ENCODE assay signal across 21 cellular contexts in the genomic region with DNA sequence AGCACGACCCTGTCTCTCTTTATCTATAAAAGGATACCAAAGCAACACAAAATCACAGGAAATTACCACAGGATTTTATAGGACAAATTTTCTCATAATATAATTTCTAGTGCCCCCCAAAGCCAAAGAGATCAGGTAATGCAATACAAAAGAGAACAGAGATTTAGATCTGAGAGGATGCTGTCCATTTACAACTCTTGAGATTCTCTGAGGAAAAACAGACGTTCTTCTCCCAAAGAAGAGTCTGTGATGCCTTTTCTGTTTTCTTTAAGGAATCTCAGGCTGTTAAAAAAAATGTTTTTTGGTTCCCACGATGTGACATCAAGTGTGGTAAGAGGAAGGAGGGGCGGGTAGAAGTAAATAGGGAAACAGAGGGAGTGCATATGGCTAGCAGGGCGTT.
DNase-seq lines count a peak whose midpoint lies in the region; ATAC-seq and TF ChIP-seq lines count a peak whose summit lies in the region.
"Had no signal": no experiment of that assay in that cellular context is flagged by ENCODE, and none has a peak within 500 bp of the region (broad histone marks: within the 10 kb centered on the region; RNA-seq: fewer than 3 reads in every experiment).

No MANE protein-coding gene starts in this region.

- peak overlapping the region; percentile 52; the same call in 1 of the 2 replicates for H2AFZ ChIP-seq in GM23338

- H3K4me2 ChIP-seq in GM23338: no peak overlapping the region
- H3K4me2 ChIP-seq: A549, BLaER1 had no signal

- H3K27ac ChIP-seq in GM23338 (ENCODE audit: low read depth) (no peak overlapping the region), mesodermal cell (ENCODE audit: low read depth, low read length, severe bottlenecking) (peak overlapping the region; percentile 5), upper lobe of left lung (no peak overlapping the region)
- H3K27ac ChIP-seq: 22Rv1, A549, BLaER1 had no signal

- H3K9me2 ChIP-seq in GM23338 (ENCODE audit: insufficient read depth): 0 out of 2 replicates have a peak, but pooled peaks cover 5% of the 10 kb centered on the region

- H3K27me3 ChIP-seq in GM23338 (ENCODE audit: insufficient read depth) (no peaks in the 10 kb centered on the region), upper lobe of left lung (no peaks in the 10 kb centered on the region)
- H3K27me3 ChIP-seq: BLaER1 had no signal

- no peak overlapping the region for H3K4me3 Mint-ChIP-seq in GM23338
- H3K4me3 Mint-ChIP-seq in neural crest cell: no peak overlapping the region
- H3K4me3 Mint-ChIP-seq: CD14-positive monocyte; CD4-positive, alpha-beta memory T cell; CD4-positive, CD25-positive, alpha-beta regulatory T cell; CD8-positive, alpha-beta memory T cell had no signal

- H3K27me3 Mint-ChIP-seq in GM23338 (ENCODE audit: insufficient read depth, low read depth, poor library complexity) (peaks cover 6% of the 10 kb centered on the region), neural crest cell (ENCODE audit: low read depth) (peaks cover 2% of the 10 kb centered on the region)

- TF ChIP-seq POLR2A in upper lobe of left lung (IDR thresholded peaks at IDR 0.05): no peak

- no peaks in the 10 kb centered on the region for H3K79me2 ChIP-seq in GM23338 (replicated peaks; ENCODE audit: insufficient read depth)

- H3K36me3 ChIP-seq in GM23338 (ENCODE audit: insufficient read depth): no peaks in the 10 kb centered on the region
- H3K36me3 ChIP-seq in mesodermal cell (ENCODE audit: control insufficient read depth, insufficient read depth, low read length): no peaks in the 10 kb centered on the region
- H3K36me3 ChIP-seq in upper lobe of left lung: no peaks in the 10 kb centered on the region
- H3K36me3 ChIP-seq: BE2C, BLaER1 had no signal

- no peaks in the 10 kb centered on the region for H3F3A ChIP-seq in GM23338 (replicated peaks; ENCODE audit: low read depth)

- ATAC-seq in GM23338 (no peak), upper lobe of left lung (ENCODE audit: low FRiP score in 2 of 2) (no peak)
- ATAC-seq: A549 had no signal

- H3K27ac Mint-ChIP-seq in GM23338 (no peak overlapping the region), neural crest cell (ENCODE audit: unreplicated experiment) (peak overlapping the region; percentile 7)
- H3K27ac Mint-ChIP-seq: CD14-positive monocyte; CD4-positive, CD25-positive, alpha-beta regulatory T cell; CD8-positive, alpha-beta memory T cell had no signal

- no peak for TF ChIP-seq EP300 in upper lobe of left lung (IDR thresholded peaks at IDR 0.05)

- WGBS in mesodermal cell (ENCODE audit: insufficient coverage in 2 of 2), 2 experiments: 79 to 92% methylated on average over 3 to 4 of the region's 5 CpGs
- 43 to 46% methylated on average over 5 of the region's 5 CpGs for WGBS in upper lobe of left lung, 2 donors

- TF ChIP-seq CTCF in GM23338 (conservative IDR thresholded peaks at IDR 0.05; ENCODE audit: low read depth in 2 of 2) (no peak), neural crest cell (conservative IDR thresholded peaks at IDR 0.05) (no peak), upper lobe of left lung (IDR thresholded peaks at IDR 0.05) (no peak)

- H3K9me3 ChIP-seq in mesodermal cell (ENCODE audit: control insufficient read depth, low read length) (no peaks in the 10 kb centered on the region), upper lobe of left lung (no peaks in the 10 kb centered on the region)
- H3K9me3 ChIP-seq: A549, BE2C, BLaER1, Caco-2 had no signal

- no peaks in the 10 kb centered on the region for H3K36me3 Mint-ChIP-seq in GM23338 (ENCODE audit: low read depth)
- no peaks in the 10 kb centered on the region for H3K36me3 Mint-ChIP-seq in neural crest cell (ENCODE audit: low read depth)
- H3K36me3 Mint-ChIP-seq: CD14-positive monocyte; CD4-positive, alpha-beta memory T cell; CD4-positive, CD25-positive, alpha-beta regulatory T cell; CD8-positive, alpha-beta memory T cell had no signal

- no peaks in the 10 kb centered on the region for H3K4me1 ChIP-seq in GM23338 (ENCODE audit: insufficient read depth)
- H3K4me1 ChIP-seq in mesodermal cell (ENCODE audit: control insufficient read depth, insufficient read depth, low read length, poor library complexity, severe bottlenecking): no peaks in the 10 kb centered on the region
- H3K4me1 ChIP-seq in upper lobe of left lung: no peaks in the 10 kb centered on the region
- H3K4me1 ChIP-seq: A549, BE2C, BLaER1, Caco-2 had no signal

- DNase-seq in GM23338 (ENCODE audit: low spot score): no peak
- DNase-seq in left kidney (ENCODE audit: low read depth, low spot score): peak; percentile 54
- DNase-seq in neural crest cell (ENCODE audit: low read depth, low spot score): no peak
- no peak for DNase-seq in NCI-H1048 (lab: John Stamatoyannopoulos, UW)
- DNase-seq in NCI-H1436 treated with DMSO at 0.1 percent for 48 hours (lab: John Stamatoyannopoulos, UW): no peak
- DNase-seq in AG20443 (ENCODE audit: low spot score): no peak
- no peak for DNase-seq in upper lobe of left lung
- DNase-seq: BE2C; C1 segment of cervical spinal cord; Caco-2; Calu3; CD4-positive, alpha-beta memory T cell; CD4-positive, CD25-positive, alpha-beta regulatory T cell; CD8-positive, alpha-beta memory T cell; DMS79 treated with DMSO at 0.1 percent for 48 hours; GF-D8 had no signal

- H4K20me1 ChIP-seq in GM23338 (replicated peaks; ENCODE audit: insufficient read depth): no peaks in the 10 kb centered on the region
- H4K20me1 ChIP-seq: BLaER1 had no signal

- H3K4me1 Mint-ChIP-seq in GM23338 (no peaks in the 10 kb centered on the region), neural crest cell (peaks cover 22% of the 10 kb centered on the region)
- H3K4me1 Mint-ChIP-seq: CD14-positive monocyte; CD4-positive, CD25-positive, alpha-beta regulatory T cell; CD8-positive, alpha-beta memory T cell had no signal

- H3K9me3 Mint-ChIP-seq in GM23338: no peaks in the 10 kb centered on the region
- peaks cover 3% of the 10 kb centered on the region for H3K9me3 Mint-ChIP-seq in neural crest cell

- H3K4me3 ChIP-seq in GM23338 (no peak overlapping the region), mesodermal cell (ENCODE audit: extremely low read depth, insufficient read depth, low read length, poor library complexity, severe bottlenecking) (no peak overlapping the region), upper lobe of left lung (no peak overlapping the region)
- H3K4me3 ChIP-seq: A549, BLaER1 had no signal

TF ChIP-seq in GM23338, 12 proteins besides CTCF, POLR2A, EP300 and RAD21 (continues in another document):
- TF ChIP-seq STAT1 (IDR thresholded peaks at IDR 0.05; ENCODE audit: unreplicated experiment): no peak
- no peak for TF ChIP-seq EZH2phosphoT487 (IDR thresholded peaks at IDR 0.05; ENCODE audit: unreplicated experiment)
- TF ChIP-seq ZNF114 (CRISPR knock-in tag; IDR thresholded peaks at IDR 0.05): no peak
- no peak for TF ChIP-seq EZH2 (IDR thresholded peaks at IDR 0.05; ENCODE audit: low read depth, unreplicated experiment)
- TF ChIP-seq, protein P1, sequence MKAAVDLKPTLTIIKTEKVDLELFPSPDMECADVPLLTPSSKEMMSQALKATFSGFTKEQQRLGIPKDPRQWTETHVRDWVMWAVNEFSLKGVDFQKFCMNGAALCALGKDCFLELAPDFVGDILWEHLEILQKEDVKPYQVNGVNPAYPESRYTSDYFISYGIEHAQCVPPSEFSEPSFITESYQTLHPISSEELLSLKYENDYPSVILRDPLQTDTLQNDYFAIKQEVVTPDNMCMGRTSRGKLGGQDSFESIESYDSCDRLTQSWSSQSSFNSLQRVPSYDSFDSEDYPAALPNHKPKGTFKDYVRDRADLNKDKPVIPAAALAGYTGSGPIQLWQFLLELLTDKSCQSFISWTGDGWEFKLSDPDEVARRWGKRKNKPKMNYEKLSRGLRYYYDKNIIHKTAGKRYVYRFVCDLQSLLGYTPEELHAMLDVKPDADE (IDR thresholded peaks at IDR 0.05): no peak
- no peak for TF ChIP-seq POLR2AphosphoS5 (IDR thresholded peaks at IDR 0.05; ENCODE audit: low read depth)
